7 cellular contexts compared by ENCODE assay signal in the genomic region with DNA sequence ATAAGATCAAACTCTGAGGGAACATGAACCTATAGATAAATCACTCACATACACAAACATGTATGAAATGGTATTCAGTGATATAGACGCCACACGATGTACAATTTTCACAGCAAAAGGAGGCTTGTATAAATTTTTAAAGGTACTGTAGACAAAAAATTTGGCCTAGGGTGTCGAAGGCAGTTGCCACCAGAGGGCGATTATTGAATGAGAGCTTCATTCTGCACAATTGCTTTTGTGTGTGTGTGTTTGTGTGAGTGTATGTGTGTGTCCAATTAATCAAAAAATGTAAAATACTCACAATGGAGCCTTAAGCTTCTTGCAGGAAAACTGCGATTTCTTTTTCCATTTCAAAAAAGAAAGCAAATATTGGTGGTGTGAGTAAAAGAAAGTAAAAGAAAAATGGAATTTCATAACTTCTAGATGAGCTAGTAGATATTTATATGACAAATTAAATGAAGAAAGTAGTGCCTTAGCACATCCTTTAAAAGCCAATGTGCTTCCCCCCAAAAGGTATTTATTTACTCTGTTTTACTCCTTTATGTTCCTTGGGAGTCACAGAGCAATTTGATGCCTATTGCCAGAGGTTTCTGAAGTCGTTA.
DNase-seq lines count a peak whose midpoint lies in the region; ATAC-seq, FAIRE-seq and TF ChIP-seq lines count a peak whose summit lies in the region.

No MANE protein-coding gene starts in this region.

- H3K4me3 ChIP-seq in NB4 (ENCODE audit: low read depth, low read length), result no peak overlapping the region
- H3K4me3 ChIP-seq in GM12878, result no peak overlapping the region
- no peak overlapping the region for H3K4me3 ChIP-seq in gastrocnemius medialis
- H3K4me3 ChIP-seq in esophagus muscularis mucosa, result no peak overlapping the region

- 2% methylated on average over 6 of the region's 6 CpGs for WGBS in GM12878 (ENCODE audit: insufficient coverage, insufficient replicate concordance, low lambda C conversion rate, missing lambda C conversion rate)
- WGBS in esophagus muscularis mucosa, result 57% methylated on average over 6 of the region's 6 CpGs

- intact Hi-C loops in GM12878 (cut with micrococcal nuclease; ENCODE audit: unreplicated experiment) (loop anchor here (1.0 to 10.0 kb wide), 2 partner anchors 343 to 828 kb away; no protein-coding TSS in a partner anchor), gastrocnemius medialis (cut with DNase I; ENCODE audit: low total_unique reads) (no loop called here), esophagus muscularis mucosa (cut with DNase I) (no loop called here)

- H3K27me3 ChIP-seq in GM12878 (replicated peaks in 1 of 2; ENCODE audit: control insufficient read depth in 2 of 2, insufficient read depth in 2 of 2, low read length in 1 of 2), result no peaks in the 10 kb centered on the region
- H3K27me3 ChIP-seq in gastrocnemius medialis, result no peaks in the 10 kb centered on the region
- no peaks in the 10 kb centered on the region for H3K27me3 ChIP-seq in esophagus muscularis mucosa

- no peak overlapping the region for H3K9ac ChIP-seq in GM12878 (ENCODE audit: control insufficient read depth, insufficient read depth, low read length)

- H3K4me1 Mint-ChIP-seq in nephron progenitor cell (peaks cover 11% of the 10 kb centered on the region), immature natural killer cell (no peaks in the 10 kb centered on the region)

- TF ChIP-seq POLR2A in NB4 (IDR thresholded peaks at IDR 0.05; ENCODE audit: extremely low read depth, insufficient read length) (no peak), GM12878 (IDR thresholded peaks at IDR 0.05; ENCODE audit: low read depth, low read length) (no peak), gastrocnemius medialis (IDR thresholded peaks at IDR 0.05) (no peak), esophagus muscularis mucosa (IDR thresholded peaks at IDR 0.05; ENCODE audit: low read depth) (no peak)

- SMC1A ChIA-PET in GM12878 (lab: Charles Lee; ENCODE audit: uncharacterized antibody, unreplicated experiment), result interaction anchor here (0.7 to 5.9 kb wide), 67 partner anchors 9 to 831 kb away, joined by 3 to 69 read pairs (median 4); no protein-coding TSS in a partner anchor

- no peaks in the 10 kb centered on the region for H3K36me3 Mint-ChIP-seq in nephron progenitor cell (ENCODE audit: low read depth)
- H3K36me3 Mint-ChIP-seq in immature natural killer cell, result no peaks in the 10 kb centered on the region

- in situ Hi-C loops in GM12878 (cut with MboI), result loop anchor here (10.0 kb wide), 1 partner anchor 827 kb away; no protein-coding TSS in a partner anchor
- in situ Hi-C loops in gastrocnemius medialis (cut with MboI; ENCODE audit: low sequenced_read_pairs in 4 of 4), result no loop called here

- RAD21 ChIA-PET in GM12878 (lab: Charles Lee; ENCODE audit: unreplicated experiment), result interaction anchor here (0.6 to 6.2 kb wide), 51 partner anchors 10 to 831 kb away, joined by 3 to 51 read pairs (median 4); no protein-coding TSS in a partner anchor

- ATAC-seq in GM12878, result peak; percentile 64
- no peak for ATAC-seq in gastrocnemius medialis

- no peak overlapping the region for H2AFZ ChIP-seq in GM12878 (ENCODE audit: control insufficient read depth, low read depth, low read length)

- H3K9me3 Mint-ChIP-seq in nephron progenitor cell, result no peaks in the 10 kb centered on the region
- peaks cover 0 to 3% (median under 1%) of the 10 kb centered on the region in 6 donors for H3K9me3 Mint-ChIP-seq in immature natural killer cell

- H3K4me2 ChIP-seq in GM12878 (ENCODE audit: control insufficient read depth, insufficient read depth), result no peak overlapping the region

- no peaks in the 10 kb centered on the region for H3K79me2 ChIP-seq in GM12878 (ENCODE audit: control insufficient read depth, insufficient read depth, low read length)

- H3K27ac Mint-ChIP-seq in nephron progenitor cell, result no peak overlapping the region
- no peak overlapping the region for H3K27ac Mint-ChIP-seq in immature natural killer cell

- BruUV-seq in GM12878 (replicated peaks; lab: Mats Ljungman, UMichigan), result no TSS peak

- H3K4me1 ChIP-seq in GM12878 (ENCODE audit: control insufficient read depth, insufficient read depth, low read length), result no peaks in the 10 kb centered on the region
- H3K4me1 ChIP-seq in gastrocnemius medialis, result peaks cover 0 to 1% of the 10 kb centered on the region in 2 donors
- no peaks in the 10 kb centered on the region for H3K4me1 ChIP-seq in esophagus muscularis mucosa

- FAIRE-seq in GM12878 (lab: Jason Lieb, UNC), result peak; percentile 13

- H3K9me3 ChIP-seq in GM12878 (replicated peaks; ENCODE audit: control insufficient read depth, insufficient read depth, low read length) (no peaks in the 10 kb centered on the region), gastrocnemius medialis (no peaks in the 10 kb centered on the region), esophagus muscularis mucosa (no peaks in the 10 kb centered on the region)

- H3K27me3 Mint-ChIP-seq in nephron progenitor cell (ENCODE audit: low read depth, poor library complexity), result peaks cover 3% of the 10 kb centered on the region
- H3K27me3 Mint-ChIP-seq in immature natural killer cell (ENCODE audit: low read depth in 3 of 3), result peaks cover 0 to 2% (median 0%) of the 10 kb centered on the region in 3 donors

- DNase-seq in NB4 (ENCODE audit: low read depth), result peak; percentile 37
- no peak for DNase-seq in GM12878 (ENCODE audit: low read depth, low spot score)
- DNase-seq in nephron progenitor cell, result peak; percentile 23
- no peak for DNase-seq in gastrocnemius medialis
- no peak for DNase-seq in immature natural killer cell
- DNase-seq in esophagus muscularis mucosa (ENCODE audit: extremely low spot score), result no peak

- TF ChIP-seq CTCF in GM12872 (IDR thresholded peaks at IDR 0.05; ENCODE audit: insufficient read depth, low read depth, low read length), result peak; percentile 54
- peak; percentile 45 for TF ChIP-seq CTCF in NB4 (IDR thresholded peaks at IDR 0.05; ENCODE audit: low read depth, low read length)
- TF ChIP-seq CTCF in GM12878 (IDR thresholded peaks at IDR 0.05 in 2 of 3, conservative IDR thresholded peaks at IDR 0.05 in 1 of 3; ENCODE audit: control insufficient read depth in 2 of 3, extremely low read depth in 1 of 3, insufficient read depth in 1 of 3, low read depth in 3 of 3, low read length in 3 of 3), result peak; percentile 50 to 51 (median 50); a peak in 5 of 6 replicates
- TF ChIP-seq CTCF in nephron progenitor cell (IDR thresholded peaks at IDR 0.05), result peak; percentile 67
- peak in 1 of 5 experiments; percentile 13 for TF ChIP-seq CTCF in gastrocnemius medialis (IDR thresholded peaks at IDR 0.05 in 4 of 5, conservative IDR thresholded peaks at IDR 0.05 in 1 of 5)
- TF ChIP-seq CTCF in esophagus muscularis mucosa (IDR thresholded peaks at IDR 0.05), result peak in 1 of 3 experiments; percentile 15

- CTCF ChIA-PET in GM12878 (lab: Yijun Ruan, JAX), result interaction anchor here (0.6 to 4.5 kb wide), 73 partner anchors 8 to 831 kb away, joined by 3 to 47 read pairs (median 4); no protein-coding TSS in a partner anchor

- H3K36me3 ChIP-seq in GM12878 (ENCODE audit: control insufficient read depth in 2 of 2, insufficient read depth in 2 of 2, low read length in 1 of 2), result no peaks in the 10 kb centered on the region
- H3K36me3 ChIP-seq in gastrocnemius medialis, result no peaks in the 10 kb centered on the region
- H3K36me3 ChIP-seq in esophagus muscularis mucosa, result no peaks in the 10 kb centered on the region

- H4K20me1 ChIP-seq in GM12878 (ENCODE audit: control insufficient read depth, insufficient read depth), result no peaks in the 10 kb centered on the region

- H3K27ac ChIP-seq in GM12878 (ENCODE audit: control insufficient read depth, insufficient read depth) (no peak overlapping the region), gastrocnemius medialis (no peak overlapping the region), esophagus muscularis mucosa (replicated peaks in 1 of 4) (no peak overlapping the region)

- H3K4me3 Mint-ChIP-seq in nephron progenitor cell (no peak overlapping the region), immature natural killer cell (no peak overlapping the region)

- TF ChIP-seq EP300 in GM12878 (IDR thresholded peaks at IDR 0.05; ENCODE audit: borderline replicate concordance in 1 of 2, control insufficient read depth in 1 of 2, low read depth in 2 of 2, low read length in 2 of 2) (no peak), esophagus muscularis mucosa (IDR thresholded peaks at IDR 0.05) (no peak)

- peak; percentile 51 for TF ChIP-seq RAD21 in GM12878 (IDR thresholded peaks at IDR 0.05; ENCODE audit: insufficient read depth, low read depth, low read length)

- POLR2A ChIA-PET in GM12878 (lab: Charles Lee), result interaction anchor here (0.6 to 2.1 kb wide), 4 partner anchors 36 to 51 kb away, joined by 3 to 6 read pairs (median 4); no protein-coding TSS in a partner anchor

TF ChIP-seq in GM12878, 131 proteins besides CTCF, POLR2A, EP300 and RAD21 (continues in another document):
- TF ChIP-seq, protein P1, sequence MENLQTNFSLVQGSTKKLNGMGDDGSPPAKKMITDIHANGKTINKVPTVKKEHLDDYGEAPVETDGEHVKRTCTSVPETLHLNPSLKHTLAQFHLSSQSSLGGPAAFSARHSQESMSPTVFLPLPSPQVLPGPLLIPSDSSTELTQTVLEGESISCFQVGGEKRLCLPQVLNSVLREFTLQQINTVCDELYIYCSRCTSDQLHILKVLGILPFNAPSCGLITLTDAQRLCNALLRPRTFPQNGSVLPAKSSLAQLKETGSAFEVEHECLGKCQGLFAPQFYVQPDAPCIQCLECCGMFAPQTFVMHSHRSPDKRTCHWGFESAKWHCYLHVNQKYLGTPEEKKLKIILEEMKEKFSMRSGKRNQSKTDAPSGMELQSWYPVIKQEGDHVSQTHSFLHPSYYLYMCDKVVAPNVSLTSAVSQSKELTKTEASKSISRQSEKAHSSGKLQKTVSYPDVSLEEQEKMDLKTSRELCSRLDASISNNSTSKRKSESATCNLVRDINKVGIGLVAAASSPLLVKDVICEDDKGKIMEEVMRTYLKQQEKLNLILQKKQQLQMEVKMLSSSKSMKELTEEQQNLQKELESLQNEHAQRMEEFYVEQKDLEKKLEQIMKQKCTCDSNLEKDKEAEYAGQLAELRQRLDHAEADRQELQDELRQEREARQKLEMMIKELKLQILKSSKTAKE (IDR thresholded peaks at IDR 0.05; ENCODE audit: low read depth, poor library complexity, severe bottlenecking), result no peak
- TF ChIP-seq BMI1 (IDR thresholded peaks at IDR 0.05; ENCODE audit: borderline replicate concordance), result no peak
- no peak for TF ChIP-seq CHD4 (IDR thresholded peaks at IDR 0.05)
- no peak for TF ChIP-seq ETV6 (conservative IDR thresholded peaks at IDR 0.05 in 1 of 2, IDR thresholded peaks at IDR 0.05 in 1 of 2; ENCODE audit: borderline replicate concordance in 1 of 2, low read depth in 1 of 2)

Comparison
In these comparisons a context has a peak if more than half of its experiments do, and no peak if none do; other contexts are left out.
1. DNase-seq: peak in NB4 (single experiment) and nephron progenitor cell (single experiment); none in GM12878 (single experiment), gastrocnemius medialis (0 of 2), immature natural killer cell (0 of 3) and esophagus muscularis mucosa (single experiment).